ENCODE assay signal across 13 cellular contexts in genomic region chr9:135216666-135217431, GRCh38.
A peak's percentile ranks its signal among the peaks of the same experiment; 100 is the strongest.
DNase-seq lines count a peak whose midpoint lies in the region; ATAC-seq lines count a peak whose summit lies in the region.
"Had no signal": no experiment of that assay in that cellular context is flagged by ENCODE, and none has a peak within 500 bp of the region (broad histone marks: within the 10 kb centered on the region; RNA-seq: fewer than 3 reads in every experiment).

No MANE protein-coding gene starts in this region.

- DNase-seq in NCI-H82 (lab: John Stamatoyannopoulos, UW) (peak; percentile 50), NCI-H82 treated with DMSO at 0.1 percent for 48 hours (lab: John Stamatoyannopoulos, UW; ENCODE audit: unreplicated experiment) (no peak), NCI-H446 treated with DMSO at 0.1 percent for 48 hours (lab: John Stamatoyannopoulos, UW) (peak; percentile 49), left ventricle myocardium superior (peak; percentile 25), superior temporal gyrus (ENCODE audit: extremely low spot score) (peak; percentile 50), DMS53 (lab: John Stamatoyannopoulos, UW) (no peak), C1 segment of cervical spinal cord (lab: John Stamatoyannopoulos, UW) (no peak)
- DNase-seq: activated CD4-positive, alpha-beta memory T cell treated with anti-CD3 and anti-CD28 coated beads, Interleukin-2, amount 10 ng/mL, durations not matched to agents 7 days and 5 days; cortex of kidney; PC-3 had no signal

- intact Hi-C loops in left ventricle myocardium superior (cut with micrococcal nuclease): no loop called here

- ATAC-seq in left ventricle myocardium superior (no peak), HG03432 (IDR thresholded peaks at IDR 0.05; ENCODE audit: unreplicated experiment) (no peak)
- ATAC-seq: activated T-helper 17 cell treated with anti-CD3 and anti-CD28 coated beads, Interleukin-2, amount 50 U/mL, for 72 hours; PC-3; psoas muscle had no signal

Comparison
In these comparisons a context has a peak if more than half of its experiments do, and no peak if none do; other contexts are left out.
1. DNase-seq: peak in NCI-H82 (single experiment), NCI-H446 treated with DMSO at 0.1 percent for 48 hours (single experiment), left ventricle myocardium superior (single experiment) and superior temporal gyrus (single experiment); none in NCI-H82 treated with DMSO at 0.1 percent for 48 hours (single experiment), DMS53 (single experiment) and C1 segment of cervical spinal cord (0 of 14).